33 cellular contexts compared by ENCODE assay signal in the genomic region with DNA sequence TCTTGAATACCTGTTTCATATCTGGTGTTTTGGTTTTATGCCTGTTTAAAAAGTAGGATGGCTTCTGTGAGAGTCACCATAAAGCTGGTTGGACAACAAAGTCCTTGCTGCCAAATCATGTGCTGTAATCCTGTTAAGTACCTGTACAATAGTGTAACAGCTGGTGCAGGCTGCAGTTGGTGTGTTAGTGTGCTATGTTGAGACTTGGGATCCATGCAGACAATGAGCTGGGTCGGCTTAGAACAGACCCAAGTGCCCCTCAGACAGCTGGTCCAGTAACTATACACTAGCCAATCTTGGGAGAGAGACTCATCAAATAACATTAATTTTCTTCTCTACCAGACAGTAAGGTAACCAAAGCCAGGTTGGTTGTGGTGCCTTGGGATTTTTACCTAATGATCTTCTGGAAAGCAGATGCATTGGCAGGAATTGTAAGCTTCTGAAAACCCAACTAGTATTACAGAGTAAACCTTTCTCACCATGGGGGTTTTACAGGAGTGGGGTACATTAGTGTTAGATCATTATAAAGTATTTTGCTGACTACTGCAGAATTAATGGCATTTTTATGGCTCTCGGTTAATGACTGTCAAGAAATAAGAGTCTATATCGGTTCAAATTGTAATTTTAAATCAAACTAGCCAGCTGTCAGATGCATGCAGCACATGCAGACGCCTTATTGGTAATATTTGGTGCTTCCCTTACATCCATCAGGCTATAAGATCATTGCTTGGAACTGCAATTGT.
A peak's percentile ranks its signal among the peaks of the same experiment; 100 is the strongest.
DNase-seq lines count a peak whose midpoint lies in the region; ATAC-seq, FAIRE-seq and TF ChIP-seq lines count a peak whose summit lies in the region.
"Had no signal": no experiment of that assay in that cellular context is flagged by ENCODE, and none has a peak within 500 bp of the region (broad histone marks: within the 10 kb centered on the region; RNA-seq: fewer than 3 reads in every experiment).

No MANE protein-coding gene starts in this region.

- H3K27ac ChIP-seq in Karpas-422 (ENCODE audit: low read length) (no peak overlapping the region), K562 (ENCODE audit: extremely low read depth, low read depth, low read length) (no peak overlapping the region), suprapubic skin (no peak overlapping the region), aorta (ENCODE audit: low read depth in 1 of 2, low read length in 2 of 2) (no peak overlapping the region)
- H3K27ac ChIP-seq: BLaER1, upper lobe of right lung had no signal

- no peak overlapping the region; the same call in 1 of the 2 replicates for H3K9ac ChIP-seq in Karpas-422 (ENCODE audit: low read length)
- no peak overlapping the region for H3K9ac ChIP-seq in K562 (ENCODE audit: insufficient read depth in 1 of 2, low read depth in 2 of 2, low read length in 2 of 2)
- H3K9ac ChIP-seq: BLaER1 had no signal

- no peak for TF ChIP-seq POLR2A in K562 (conservative IDR thresholded peaks at IDR 0.05)
- no peak for TF ChIP-seq POLR2A in suprapubic skin (IDR thresholded peaks at IDR 0.05)

- POLR2A ChIA-PET in K562 (lab: Yijun Ruan, JAX): no interaction called here

- H3K4me2 ChIP-seq in Karpas-422 (ENCODE audit: low read depth, low read length, poor library complexity, severe bottlenecking) (peak overlapping the region; percentile 38), K562 (ENCODE audit: insufficient read depth, low read length) (no peak overlapping the region)
- H3K4me2 ChIP-seq: BLaER1 had no signal

- no peak for FAIRE-seq in K562 (lab: Jason Lieb, UNC)
- FAIRE-seq: GM12878 had no signal

- peak; percentile 57 for DNase-seq in DMS 273 treated with DMSO at 0.1 percent for 48 hours (lab: John Stamatoyannopoulos, UW)
- DNase-seq in Karpas-422: no peak
- DNase-seq in NCI-H524 (lab: John Stamatoyannopoulos, UW): peak; percentile 96 to 99
- no peak for DNase-seq in K562 (ENCODE audit: extremely low read depth in 1 of 4, low spot score in 3 of 4)
- no peak for DNase-seq in suprapubic skin (ENCODE audit: low spot score in 2 of 2)
- DNase-seq in aorta: no peak
- no peak for DNase-seq in NOMO-1 treated with DMSO at 0.1 percent for 48 hours (lab: John Stamatoyannopoulos, UW; ENCODE audit: unreplicated experiment)
- DNase-seq: activated CD4-positive, alpha-beta T cell treated with anti-CD3 and anti-CD28 coated beads, Interleukin-2, amount 50 U/mL, for 4 hours; activated naive CD4-positive, alpha-beta T cell; activated naive CD8-positive, alpha-beta T cell treated with anti-CD3 and anti-CD28 coated beads, Interleukin-2, amount 50 U/mL, for 24 hours; activated T-cell treated with anti-CD3 and anti-CD28 coated beads, Interleukin-2, amount 50 U/mL, for 72 hours; COR-L47; cortex of kidney; effector memory CD8-positive, alpha-beta T cell; EL; erythroblast; H7; hypothalamus; naive thymus-derived CD8-positive, alpha-beta T cell; NCI-H187; NCI-H526 treated with DMSO at 0.1 percent for 48 hours; occipital lobe; PC-3; stimulated activated CD4-positive, alpha-beta T cell treated with anti-CD3 and anti-CD28 coated beads, Interleukin-15, amount 100 ng/mL, for 24 hours; stimulated activated naive B cell treated with anti-CD40 and anti-IgM and Interleukin-4, amounts not matched to agents 10 μg/mL and 1 μg/mL and 100 μg/mL, for 72 hours; substantia nigra; T-helper 2 cell; upper lobe of right lung had no signal

- no peak for TF ChIP-seq RAD21 in K562 (CRISPR knock-in tag; conservative IDR thresholded peaks at IDR 0.05 in 1 of 2, IDR thresholded peaks at IDR 0.05 in 1 of 2)

- no peaks in the 10 kb centered on the region for H3K9me1 ChIP-seq in K562 (ENCODE audit: control insufficient read depth, insufficient read depth, low read length)

- H3K27me3 ChIP-seq in Karpas-422 (ENCODE audit: low read length) (no peaks in the 10 kb centered on the region), K562 (ENCODE audit: control insufficient read depth in 2 of 2, insufficient read depth in 2 of 2, low read length in 2 of 2) (no peaks in the 10 kb centered on the region), suprapubic skin (no peaks in the 10 kb centered on the region), aorta (ENCODE audit: control insufficient read depth in 1 of 2, insufficient read depth in 2 of 2, low read length in 1 of 2) (no peaks in the 10 kb centered on the region)
- H3K27me3 ChIP-seq: BLaER1, upper lobe of right lung had no signal

- H3K79me2 ChIP-seq in Karpas-422 (ENCODE audit: low read length): no peaks in the 10 kb centered on the region
- no peaks in the 10 kb centered on the region for H3K79me2 ChIP-seq in K562 (ENCODE audit: control insufficient read depth, insufficient read depth, low read length)

- H3K9me3 ChIP-seq in Karpas-422 (ENCODE audit: low read length) (no peaks in the 10 kb centered on the region), K562 (replicated peaks; ENCODE audit: control insufficient read depth, insufficient read depth, low read depth, low read length) (no peaks in the 10 kb centered on the region), suprapubic skin (no peaks in the 10 kb centered on the region), aorta (ENCODE audit: control insufficient read depth, low read length) (no peaks in the 10 kb centered on the region)
- H3K9me3 ChIP-seq: BLaER1, upper lobe of right lung had no signal

- intact Hi-C loops in K562 (cut with micrococcal nuclease) (no loop called here), aorta (cut with DNase I) (no loop called here)

- TF ChIP-seq EP300 in K562 (IDR thresholded peaks at IDR 0.05; ENCODE audit: low read length) (no peak), suprapubic skin (IDR thresholded peaks at IDR 0.05) (no peak)

- CTCF ChIA-PET in K562 (lab: Yijun Ruan, JAX; ENCODE audit: low intra/inter-chr PET ratio): no interaction called here

- no peak overlapping the region for H3K4me3 ChIP-seq in Karpas-422 (ENCODE audit: low read length)
- H3K4me3 ChIP-seq in K562: no peak overlapping the region
- H3K4me3 ChIP-seq in suprapubic skin: no peak overlapping the region
- no peak overlapping the region for H3K4me3 ChIP-seq in aorta (ENCODE audit: low read length in 2 of 2)
- H3K4me3 ChIP-seq: BLaER1, GM12878, lung, upper lobe of right lung had no signal

- H3K36me3 ChIP-seq in Karpas-422 (ENCODE audit: insufficient read depth, low read length): no peaks in the 10 kb centered on the region
- no peaks in the 10 kb centered on the region for H3K36me3 ChIP-seq in K562 (ENCODE audit: control insufficient read depth, insufficient read depth, low read length)
- no peaks in the 10 kb centered on the region for H3K36me3 ChIP-seq in suprapubic skin
- H3K36me3 ChIP-seq in aorta (ENCODE audit: control insufficient read depth in 1 of 2, insufficient read depth in 2 of 2, low read length in 1 of 2): no peaks in the 10 kb centered on the region
- H3K36me3 ChIP-seq: BLaER1, upper lobe of right lung had no signal

- no peak for TF ChIP-seq CTCF in K562 (IDR thresholded peaks at IDR 0.05 in 2 of 3, conservative IDR thresholded peaks at IDR 0.05 in 1 of 3; ENCODE audit: insufficient read depth in 2 of 3, low read depth in 1 of 3, low read length in 3 of 3)
- no peak for TF ChIP-seq CTCF in suprapubic skin (IDR thresholded peaks at IDR 0.05)

- H2AFZ ChIP-seq in Karpas-422 (ENCODE audit: low read length) (peak overlapping the region; percentile 80; the same call in 1 of the 2 replicates), K562 (ENCODE audit: low read depth, low read length) (no peak overlapping the region)

- ATAC-seq in K562 (no peak), aorta (ENCODE audit: low FRiP score) (no peak), GM18867 (IDR thresholded peaks at IDR 0.05; ENCODE audit: unreplicated experiment) (no peak)
- ATAC-seq: activated CD4-positive, CD25-positive, alpha-beta regulatory T cell treated with anti-CD3 and anti-CD28 coated beads, Interleukin-2, amount 50 U/mL, for 24 hours; activated naive CD8-positive, alpha-beta T cell treated with anti-CD3 and anti-CD28 coated beads, Interleukin-2, amount 50 U/mL, for 24 hours; activated T-cell treated with anti-CD3 and anti-CD28 coated beads, Interleukin-2, amount 50 U/mL, for 72 hours; effector memory CD8-positive, alpha-beta T cell; GM12878; naive thymus-derived CD8-positive, alpha-beta T cell; PC-3; stimulated activated naive B cell treated with anti-CD40 and anti-IgM and Interleukin-4, amounts not matched to agents 10 μg/mL and 1 μg/mL and 100 μg/mL, for 72 hours; upper lobe of right lung had no signal

- in situ Hi-C loops in K562 (cut with MboI): no loop called here

- no peaks in the 10 kb centered on the region for H3K9me2 ChIP-seq in Karpas-422 (replicated peaks; ENCODE audit: insufficient read depth, low read length)

- H4K20me1 ChIP-seq in Karpas-422 (ENCODE audit: insufficient read depth, low read depth, low read length): no peaks in the 10 kb centered on the region
- no peaks in the 10 kb centered on the region for H4K20me1 ChIP-seq in K562 (replicated peaks; ENCODE audit: control insufficient read depth, insufficient read depth, low read length)
- H4K20me1 ChIP-seq: BLaER1 had no signal

- 0% methylated on average over 4 of the region's 4 CpGs for WGBS in K562 (ENCODE audit: insufficient coverage, low coverage, missing lambda C conversion rate)
- 84% methylated on average over 4 of the region's 4 CpGs for WGBS in suprapubic skin
- 71 to 78% methylated on average over 4 of the region's 4 CpGs for WGBS in aorta, 2 donors

- BruUV-seq in K562 (replicated peaks; lab: Mats Ljungman, UMichigan): no TSS peak

- peaks cover 20% of the 10 kb centered on the region for H3K4me1 ChIP-seq in Karpas-422 (ENCODE audit: low read length)
- H3K4me1 ChIP-seq in K562 (replicated peaks in 1 of 2; ENCODE audit: control insufficient read depth in 2 of 2, insufficient read depth in 2 of 2, low read length in 2 of 2): no peaks in the 10 kb centered on the region
- no peaks in the 10 kb centered on the region for H3K4me1 ChIP-seq in suprapubic skin
- H3K4me1 ChIP-seq in aorta (ENCODE audit: control insufficient read depth in 1 of 2, insufficient read depth in 2 of 2, low read length in 2 of 2): no peaks in the 10 kb centered on the region
- H3K4me1 ChIP-seq: BLaER1, upper lobe of right lung had no signal

TF ChIP-seq in K562, 482 proteins besides CTCF, POLR2A, EP300 and RAD21 (continues in another document):
- no peak for TF ChIP-seq ELF4 (CRISPR knock-in tag; IDR thresholded peaks at IDR 0.05)
- no peak for TF ChIP-seq TAL1 (IDR thresholded peaks at IDR 0.05)
- no peak for TF ChIP-seq ZFPM2 (CRISPR knock-in tag; IDR thresholded peaks at IDR 0.05)
- no peak for TF ChIP-seq HDAC8 (tag; IDR thresholded peaks at IDR 0.05)
- peak; percentile 47; the same call in 1 of the 2 replicates for TF ChIP-seq MAFK (IDR thresholded peaks at IDR 0.05; ENCODE audit: low read length)

Comparison
In these comparisons a context has a peak if more than half of its experiments do, and no peak if none do; other contexts are left out.
1. DNase-seq: peak in DMS 273 treated with DMSO at 0.1 percent for 48 hours (single experiment) and NCI-H524 (2 of 2); none in Karpas-422 (single experiment), K562 (0 of 4), suprapubic skin (0 of 2), aorta (0 of 2) and NOMO-1 treated with DMSO at 0.1 percent for 48 hours (single experiment).